In genomic region chr16:87636741-87637140, GRCh38 we compare ENCODE assay signal across 1 cellular context.
TF ChIP-seq lines count a peak whose summit lies in the region.

No MANE protein-coding gene starts in this region.

TF ChIP-seq in HCT116, 20 proteins besides CTCF, POLR2A, EP300 and RAD21 (continued from another document):
- no peak for TF ChIP-seq REST (IDR thresholded peaks at IDR 0.05; ENCODE audit: low read depth)
- TF ChIP-seq EGR1 (IDR thresholded peaks at IDR 0.05; ENCODE audit: low read depth) = no peak
- TF ChIP-seq, protein P1, sequence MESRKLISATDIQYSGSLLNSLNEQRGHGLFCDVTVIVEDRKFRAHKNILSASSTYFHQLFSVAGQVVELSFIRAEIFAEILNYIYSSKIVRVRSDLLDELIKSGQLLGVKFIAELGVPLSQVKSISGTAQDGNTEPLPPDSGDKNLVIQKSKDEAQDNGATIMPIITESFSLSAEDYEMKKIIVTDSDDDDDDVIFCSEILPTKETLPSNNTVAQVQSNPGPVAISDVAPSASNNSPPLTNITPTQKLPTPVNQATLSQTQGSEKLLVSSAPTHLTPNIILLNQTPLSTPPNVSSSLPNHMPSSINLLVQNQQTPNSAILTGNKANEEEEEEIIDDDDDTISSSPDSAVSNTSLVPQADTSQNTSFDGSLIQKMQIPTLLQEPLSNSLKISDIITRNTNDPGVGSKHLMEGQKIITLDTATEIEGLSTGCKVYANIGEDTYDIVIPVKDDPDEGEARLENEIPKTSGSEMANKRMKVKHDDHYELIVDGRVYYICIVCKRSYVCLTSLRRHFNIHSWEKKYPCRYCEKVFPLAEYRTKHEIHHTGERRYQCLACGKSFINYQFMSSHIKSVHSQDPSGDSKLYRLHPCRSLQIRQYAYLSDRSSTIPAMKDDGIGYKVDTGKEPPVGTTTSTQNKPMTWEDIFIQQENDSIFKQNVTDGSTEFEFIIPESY (IDR thresholded peaks at IDR 0.05; ENCODE audit: extremely low read depth, insufficient replicate concordance, low read length) = no peak
- TF ChIP-seq ZFX (IDR thresholded peaks at IDR 0.05) = no peak
- no peak for TF ChIP-seq SRF (IDR thresholded peaks at IDR 0.05; ENCODE audit: low read depth)
- no peak for TF ChIP-seq CBX3 (IDR thresholded peaks at IDR 0.05; ENCODE audit: low read depth)
- TF ChIP-seq POLR2AphosphoS5 (IDR thresholded peaks at IDR 0.05; ENCODE audit: low read depth, low read length) = no peak
- TF ChIP-seq EZH2 (IDR thresholded peaks at IDR 0.05) = no peak
- no peak for TF ChIP-seq YY1 (IDR thresholded peaks at IDR 0.05; ENCODE audit: extremely low read depth, insufficient replicate concordance, low read depth, low read length)
- no peak for TF ChIP-seq ELF1 (IDR thresholded peaks at IDR 0.05; ENCODE audit: borderline replicate concordance, low read depth)
- no peak for TF ChIP-seq MAX (IDR thresholded peaks at IDR 0.05)
- no peak for TF ChIP-seq EZH2phosphoT487 (IDR thresholded peaks at IDR 0.05; ENCODE audit: borderline replicate concordance)
- no peak for TF ChIP-seq SIN3A (IDR thresholded peaks at IDR 0.05; ENCODE audit: low read depth)
